In genomic region chr1:201153474-201154388, GRCh38 we compare ENCODE assay signal across 8 cellular contexts. TPM values are rescaled to one million over a fixed set of nuclear protein-coding genes. Genes with fewer than 3 reads are reported as not detected.
DNase-seq lines count a peak whose midpoint lies in the region; ATAC-seq lines count a peak whose summit lies in the region.

No MANE protein-coding gene starts in this region.

- H3K4me3 Mint-ChIP-seq in T-helper 1 cell treated with Interleukin-12 subunit alpha and Interleukin-12 subunit beta and Interleukin-4 antibody, amounts not matched to agents 30 μg/mL and 1 μg/mL, for 36 hours: peak overlapping the region; percentile 90

- intact Hi-C loops in Right ventricle myocardium superior (cut with DNase I): no loop called here

- H3K9me3 Mint-ChIP-seq in T-helper 1 cell treated with Interleukin-12 subunit alpha and Interleukin-12 subunit beta and Interleukin-4 antibody, amounts not matched to agents 30 μg/mL and 1 μg/mL, for 36 hours: no peaks in the 10 kb centered on the region

- peak overlapping the region; percentile 88 for H3K27ac Mint-ChIP-seq in T-helper 1 cell treated with Interleukin-12 subunit alpha and Interleukin-12 subunit beta and Interleukin-4 antibody, amounts not matched to agents 30 μg/mL and 1 μg/mL, for 36 hours

- H3K4me1 Mint-ChIP-seq in T-helper 1 cell treated with Interleukin-12 subunit alpha and Interleukin-12 subunit beta and Interleukin-4 antibody, amounts not matched to agents 30 μg/mL and 1 μg/mL, for 36 hours (ENCODE audit: low read depth): peaks cover 14% of the 10 kb centered on the region

- ATAC-seq in GM21576 (IDR thresholded peaks at IDR 0.05; ENCODE audit: unreplicated experiment): peak; percentile 72
- peak; percentile 84 for ATAC-seq in Right ventricle myocardium superior (ENCODE audit: poor library complexity)

- DNase-seq in T-helper 1 cell (no peak), HUDEP-2 (lab: John Stamatoyannopoulos, UW; ENCODE audit: unreplicated experiment in 76 of 76) (peak in 57 of 76 experiments; percentile 2 to 90 (median 38)), UCSD-AML1 (lab: John Stamatoyannopoulos, UW; ENCODE audit: unreplicated experiment) (peak; percentile 83), Right ventricle myocardium superior (no peak), retina (peak; percentile 85), pons (ENCODE audit: low spot score) (no peak)

- peaks cover 21% of the 10 kb centered on the region for H3K27me3 Mint-ChIP-seq in T-helper 1 cell treated with Interleukin-12 subunit alpha and Interleukin-12 subunit beta and Interleukin-4 antibody, amounts not matched to agents 30 μg/mL and 1 μg/mL, for 36 hours (ENCODE audit: low read depth)

- H3K36me3 Mint-ChIP-seq in T-helper 1 cell treated with Interleukin-12 subunit alpha and Interleukin-12 subunit beta and Interleukin-4 antibody, amounts not matched to agents 30 μg/mL and 1 μg/mL, for 36 hours (ENCODE audit: low read depth): peaks cover 4% of the 10 kb centered on the region

RNA-seq across cellular contexts. Expression of gene TMEM9, which starts 0.5 kb away (rescaled TPM):
- 20.7 TPM for total RNA-seq in Right ventricle myocardium superior

RNA-seq across cellular contexts. Expression of gene ASCL5, which starts 26.7 kb away (rescaled TPM):
- total RNA-seq in Right ventricle myocardium superior: not detected

RNA-seq across cellular contexts. Expression of gene IGFN1, which starts 36.9 kb away (rescaled TPM):
- total RNA-seq in Right ventricle myocardium superior: not detected

RNA-seq across cellular contexts. Expression of gene CACNA1S, which starts 41.5 kb away (rescaled TPM):
- not detected for total RNA-seq in Right ventricle myocardium superior

Comparison
In these comparisons a context has a peak if more than half of its experiments do, and no peak if none do; other contexts are left out.
1. DNase-seq: peak in HUDEP-2 (57 of 76), UCSD-AML1 (single experiment) and retina (single experiment); none in T-helper 1 cell (0 of 5), Right ventricle myocardium superior (single experiment) and pons (single experiment).